In genomic region chr5:180116077-180116375, GRCh38 we compare ENCODE assay signal across 18 cellular contexts.
"Had no signal": no experiment of that assay in that cellular context is flagged by ENCODE, and none has a peak within 500 bp of the region (broad histone marks: within the 10 kb centered on the region; RNA-seq: fewer than 3 reads in every experiment).

No MANE protein-coding gene starts in this region.

- DNase-seq: activated CD4-positive, alpha-beta T cell treated with anti-CD3 and anti-CD28 coated beads, Interleukin-2, amount 50 U/mL, for 1 hour; activated CD8-positive, alpha-beta memory T cell treated with anti-CD3 and anti-CD28 coated beads, Interleukin-2, amount 50 U/mL, for 4 hours; activated T-cell treated with anti-CD3 and anti-CD28 coated beads, Interleukin-2, amount 50 U/mL, for 4 hours; cerebellar nuclear complex; effector CD8-positive, alpha-beta T cell; esophagus squamous epithelium; immature natural killer cell; midbrain; nephron progenitor cell; small intestine; stimulated activated CD4-positive, alpha-beta T cell treated with anti-CD3 and anti-CD28 coated beads, Interleukin-4, amount 100 ng/mL, for 1 hour; stimulated activated naive CD8-positive, alpha-beta T cell treated with anti-CD3 and anti-CD28 coated beads, Interleukin-15, amount 100 ng/mL, for 72 hours had no signal

- H3K36me3 ChIP-seq: ascending aorta, esophagus squamous epithelium had no signal

- H3K4me1 ChIP-seq: ascending aorta, esophagus squamous epithelium, psoas muscle had no signal

- H3K9me3 Mint-ChIP-seq: activated naive CD4-positive, alpha-beta T cell treated with anti-CD3 and anti-CD28 coated beads, Interleukin-2, amount 10 ng/mL, durations not matched to agents 7 days and 5 days; activated T-cell treated with anti-CD3 and anti-CD28 coated beads, Interleukin-2, amount 50 U/mL, for 4 hours; immature natural killer cell; nephron progenitor cell; stimulated activated naive CD8-positive, alpha-beta T cell treated with anti-CD3 and anti-CD28 coated beads, Interleukin-15, amount 100 ng/mL, for 72 hours; type B pancreatic cell had no signal

- H3K4me1 Mint-ChIP-seq: activated naive CD4-positive, alpha-beta T cell treated with anti-CD3 and anti-CD28 coated beads, Interleukin-2, amount 10 ng/mL, durations not matched to agents 7 days and 5 days; immature natural killer cell; stimulated activated naive CD8-positive, alpha-beta T cell treated with anti-CD3 and anti-CD28 coated beads, Interleukin-15, amount 100 ng/mL, for 72 hours had no signal

- H3K27me3 Mint-ChIP-seq: activated naive CD4-positive, alpha-beta T cell treated with anti-CD3 and anti-CD28 coated beads, Interleukin-2, amount 10 ng/mL, durations not matched to agents 7 days and 5 days; stimulated activated naive CD8-positive, alpha-beta T cell treated with anti-CD3 and anti-CD28 coated beads, Interleukin-15, amount 100 ng/mL, for 72 hours; type B pancreatic cell had no signal

- ATAC-seq: activated T-cell treated with anti-CD3 and anti-CD28 coated beads, Interleukin-2, amount 50 U/mL, for 4 hours; psoas muscle; right cardiac atrium; stimulated activated naive CD8-positive, alpha-beta T cell treated with anti-CD3 and anti-CD28 coated beads, Interleukin-15, amount 100 ng/mL, for 72 hours had no signal

- H3K9me3 ChIP-seq: ascending aorta, esophagus squamous epithelium, psoas muscle had no signal

- H3K4me3 Mint-ChIP-seq: activated naive CD4-positive, alpha-beta T cell treated with anti-CD3 and anti-CD28 coated beads, Interleukin-2, amount 10 ng/mL, durations not matched to agents 7 days and 5 days; activated T-cell treated with anti-CD3 and anti-CD28 coated beads, Interleukin-2, amount 50 U/mL, for 4 hours; immature natural killer cell; nephron progenitor cell; stimulated activated naive CD8-positive, alpha-beta T cell treated with anti-CD3 and anti-CD28 coated beads, Interleukin-15, amount 100 ng/mL, for 72 hours; type B pancreatic cell had no signal

- H3K27ac Mint-ChIP-seq: activated naive CD4-positive, alpha-beta T cell treated with anti-CD3 and anti-CD28 coated beads, Interleukin-2, amount 10 ng/mL, durations not matched to agents 7 days and 5 days; immature natural killer cell; stimulated activated naive CD8-positive, alpha-beta T cell treated with anti-CD3 and anti-CD28 coated beads, Interleukin-15, amount 100 ng/mL, for 72 hours; type B pancreatic cell had no signal

- H3K27me3 ChIP-seq: ascending aorta had no signal

- H3K27ac ChIP-seq: ascending aorta, esophagus squamous epithelium, psoas muscle had no signal

- H3K4me3 ChIP-seq: ascending aorta, esophagus squamous epithelium, lung, psoas muscle had no signal

- H3K36me3 Mint-ChIP-seq: activated naive CD4-positive, alpha-beta T cell treated with anti-CD3 and anti-CD28 coated beads, Interleukin-2, amount 10 ng/mL, durations not matched to agents 7 days and 5 days; immature natural killer cell; type B pancreatic cell had no signal
